ENCODE assay signal across 8 cellular contexts in the genomic region with DNA sequence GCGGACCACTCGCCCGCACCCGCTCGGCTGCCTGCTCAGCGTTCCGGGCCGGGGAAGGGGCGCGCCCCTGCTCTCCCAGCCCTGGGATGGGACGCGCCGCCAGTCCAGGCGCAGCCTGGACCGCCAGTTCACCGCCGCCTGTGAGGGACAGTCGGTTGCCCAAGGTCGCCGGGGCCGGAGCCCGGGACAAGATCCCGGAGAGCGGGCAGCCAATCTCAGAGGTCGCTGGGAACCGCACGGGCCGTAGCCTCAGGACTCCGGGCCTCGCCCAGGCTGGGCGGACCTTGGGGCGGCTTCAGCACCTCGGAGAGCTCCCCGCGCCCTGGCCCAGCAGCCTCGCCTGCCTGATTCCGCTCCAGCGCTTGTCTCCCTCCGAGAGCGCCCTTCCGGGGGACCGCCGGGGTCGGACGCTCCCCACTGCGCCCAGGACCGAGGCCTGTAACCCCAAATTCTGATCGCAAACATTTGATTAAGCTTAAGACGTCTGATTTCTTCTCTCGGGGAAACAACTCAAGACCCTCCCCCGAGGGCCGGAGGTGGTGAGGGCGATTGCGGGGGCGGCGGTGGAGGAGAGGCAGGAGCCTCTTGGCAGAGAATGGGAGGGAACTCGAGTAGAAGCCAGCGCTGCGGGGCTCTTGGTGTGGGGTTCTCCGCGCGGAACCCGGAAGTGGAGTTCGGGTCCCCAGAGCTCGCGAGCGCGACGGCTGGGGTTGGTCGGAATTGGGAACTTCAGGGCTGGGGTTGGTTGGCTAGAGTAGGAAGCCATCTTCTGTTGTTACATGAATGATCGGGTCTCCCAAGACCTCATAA. TPM values are rescaled to one million over a fixed set of nuclear protein-coding genes. Genes with fewer than 3 reads are reported as not detected.
DNase-seq lines count a peak whose midpoint lies in the region; ATAC-seq, FAIRE-seq and TF ChIP-seq lines count a peak whose summit lies in the region.

No MANE protein-coding gene starts in this region.

- peaks cover 30 to 32% of the 10 kb centered on the region in 2 donors for H3K27me3 ChIP-seq in mucosa of rectum (ENCODE audit: control insufficient read depth in 2 of 2, insufficient read depth in 2 of 2, low read length in 2 of 2)

- FAIRE-seq in GM12891 (lab: Jason Lieb, UNC), result peak; percentile 66

- H3K36me3 ChIP-seq in mucosa of rectum (ENCODE audit: control insufficient read depth in 2 of 2, insufficient read depth in 2 of 2, low read length in 2 of 2), result peaks cover 9 to 16% of the 10 kb centered on the region in 2 donors

- H3K4me1 ChIP-seq in mucosa of rectum (ENCODE audit: control insufficient read depth in 2 of 2, insufficient read depth in 2 of 2, low read length in 2 of 2), result peaks cover 10 to 24% of the 10 kb centered on the region in 2 donors

- H3K9me3 ChIP-seq in mucosa of rectum (ENCODE audit: control insufficient read depth in 2 of 2, low read length in 2 of 2), result no peaks in the 10 kb centered on the region

- no peak overlapping the region for H3K9ac ChIP-seq in mucosa of rectum (ENCODE audit: low read depth in 1 of 2, low read length in 2 of 2)

- H3K4me3 ChIP-seq in mucosa of rectum (ENCODE audit: low read length in 2 of 2), result peak overlapping the region; percentile 26 to 35

- TF ChIP-seq POLR2A in GM12891 (IDR thresholded peaks at IDR 0.05; ENCODE audit: low read depth, low read length) (no peak), erythroblast (IDR thresholded peaks at IDR 0.05; ENCODE audit: low read length) (no peak)

- DNase-seq in GM12891 (ENCODE audit: insufficient read length, low spot score) (peak; percentile 98), NOMO-1 treated with dmso at 0.1 percent for 144 hours (lab: John Stamatoyannopoulos, UW; ENCODE audit: unreplicated experiment) (peak; percentile 64), activated T-cell treated with anti-CD3 and anti-CD28 coated beads for 48 hours (ENCODE audit: low read depth) (peak; percentile 78), erythroblast (lab: John Stamatoyannopoulos, UW) (peak; percentile 86 to 92), NCI-H446 (lab: John Stamatoyannopoulos, UW) (no peak)
- peak; percentile 67 to 69 for DNase-seq in stimulated activated CD8-positive, alpha-beta memory T cell treated with anti-CD3 and anti-CD28 coated beads, Interleukin-2, amount 100 ng/mL, for 48 hours (ENCODE audit: low read depth in 2 of 2)

- no peak overlapping the region for H3K27ac ChIP-seq in mucosa of rectum (ENCODE audit: low read depth in 2 of 2, low read length in 2 of 2)

- ATAC-seq in HG02763 (IDR thresholded peaks at IDR 0.05; ENCODE audit: unreplicated experiment), result peak; percentile 42

TF ChIP-seq in GM12891, 5 proteins besides CTCF, POLR2A, EP300 and RAD21:
- peak; percentile 30 for TF ChIP-seq PAX5 (IDR thresholded peaks at IDR 0.05; ENCODE audit: insufficient read depth, low read length, severe bottlenecking)
- TF ChIP-seq TAF1 (IDR thresholded peaks at IDR 0.05; ENCODE audit: low read depth, low read length), result no peak

RNA-seq across cellular contexts. Expression of a gene that starts 1.1 kb away (rescaled TPM):
- polyA plus RNA-seq in GM12891 (2012; ENCODE audit: low read depth, missing spikeins), result 0.22 TPM

RNA-seq across cellular contexts. Expression of a gene that starts 11.2 kb away (rescaled TPM):
- 2.5 TPM for polyA plus RNA-seq in GM12891 (2012; ENCODE audit: low read depth, missing spikeins)

RNA-seq across cellular contexts. Expression of a gene that starts 45.4 kb away (rescaled TPM):
- polyA plus RNA-seq in GM12891 (2012; ENCODE audit: low read depth, missing spikeins), result 39.6 TPM

Comparison
In these comparisons a context has a peak if more than half of its experiments do, and no peak if none do; other contexts are left out.
1. DNase-seq: peak in GM12891 (single experiment), NOMO-1 treated with dmso at 0.1 percent for 144 hours (single experiment), activated T-cell treated with anti-CD3 and anti-CD28 coated beads for 48 hours (single experiment), erythroblast (2 of 2) and stimulated activated CD8-positive, alpha-beta memory T cell treated with anti-CD3 and anti-CD28 coated beads, Interleukin-2, amount 100 ng/mL, for 48 hours (2 of 2); none in NCI-H446 (0 of 2).